ENCODE assay signal across 22 cellular contexts in the genomic region with DNA sequence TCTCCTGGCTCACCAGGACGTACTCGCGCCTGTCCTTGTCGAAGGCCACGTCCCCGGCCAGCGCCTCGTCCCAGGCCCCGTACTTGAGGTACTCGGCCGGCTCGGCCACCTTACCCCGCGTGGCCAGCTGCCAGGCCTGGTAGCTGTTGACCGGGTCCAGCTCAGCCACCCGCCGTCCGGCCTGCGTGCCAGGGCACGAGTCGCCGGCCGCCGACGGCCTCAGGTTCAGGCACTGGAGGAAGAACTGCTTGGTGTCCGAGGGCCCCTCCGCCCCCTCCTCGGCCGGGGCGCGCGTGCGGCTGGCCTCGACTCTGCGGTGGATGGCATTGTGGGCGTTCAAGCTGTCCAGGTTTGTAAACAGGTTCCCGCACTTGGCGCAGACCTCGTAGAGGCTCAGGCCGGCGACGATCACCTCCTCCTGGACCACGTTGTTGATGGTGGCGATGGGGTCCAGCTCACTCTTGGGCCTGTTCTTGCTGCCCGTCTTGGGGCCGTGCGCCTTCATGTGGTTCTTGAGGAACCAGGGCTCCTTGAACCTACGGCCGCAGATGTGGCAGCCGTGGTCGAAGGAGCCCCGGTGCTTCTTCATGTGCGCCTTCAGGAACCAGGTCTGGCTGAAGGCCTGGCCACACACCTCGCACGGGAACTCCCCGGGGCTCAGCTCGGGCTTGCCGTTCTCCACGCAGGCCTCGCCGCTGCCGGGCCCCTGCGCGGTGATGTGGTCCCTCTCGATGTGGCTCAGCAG.
"Had no signal": no experiment of that assay in that cellular context is flagged by ENCODE, and none has a peak within 500 bp of the region (broad histone marks: within the 10 kb centered on the region; RNA-seq: fewer than 3 reads in every experiment).

No MANE protein-coding gene starts in this region.

- H3K4me1 ChIP-seq: parathyroid adenoma, thyroid gland had no signal

- H3K9ac ChIP-seq: parathyroid adenoma had no signal

- H3K4me3 ChIP-seq: body of pancreas, cardiac muscle cell, hepatocyte, left ventricle myocardium inferior, thyroid gland had no signal

- H2AFZ ChIP-seq: hepatocyte, parathyroid adenoma had no signal

- DNase-seq: activated CD4-positive, alpha-beta memory T cell treated with anti-CD3 and anti-CD28 coated beads, Interleukin-2, amount 10 ng/mL, durations not matched to agents 7 days and 5 days; activated CD4-positive, alpha-beta T cell treated with anti-CD3 and anti-CD28 coated beads, Interleukin-2, amount 10 ng/mL, durations not matched to agents 24 days and 14 days; activated T-cell treated with anti-CD3 and anti-CD28 coated beads, Interleukin-2, amount 50 U/mL, for 4 hours; anterior cingulate cortex; body of pancreas; dermis blood vessel endothelial cell; effector CD8-positive, alpha-beta T cell; foreskin melanocyte; immature natural killer cell; left ventricle myocardium inferior; nephron progenitor cell; stimulated activated CD4-positive, alpha-beta T cell treated with anti-CD3 and anti-CD28 coated beads, Interleukin-4, amount 100 ng/mL, for 1 hour; stimulated activated naive CD4-positive, alpha-beta T cell treated with Interleukin-2 at 50 U/mL for 16 hours; thyroid gland had no signal

- H3K27ac ChIP-seq: body of pancreas, cardiac muscle cell, hepatocyte, left ventricle myocardium inferior, parathyroid adenoma, thyroid gland had no signal

- H3K27me3 ChIP-seq: body of pancreas, cardiac muscle cell, hepatocyte, thyroid gland had no signal

- FAIRE-seq: endothelial cell of umbilical vein had no signal

- ATAC-seq: activated CD4-positive, CD25-positive, alpha-beta regulatory T cell treated with anti-CD3 and anti-CD28 coated beads, Interleukin-2, amount 50 U/mL, for 24 hours; activated T-cell treated with anti-CD3 and anti-CD28 coated beads, Interleukin-2, amount 50 U/mL, for 4 hours; body of pancreas; esophagus mucosa; sciatic nerve; SK-N-SH treated with all-trans-retinoic acid at 6 μM for 48 hours had no signal

- H3K4me2 ChIP-seq: hepatocyte had no signal

- H3K9me3 ChIP-seq: body of pancreas, left ventricle myocardium inferior, thyroid gland had no signal
